ENCODE assay signal across 8 cellular contexts in the genomic region with DNA sequence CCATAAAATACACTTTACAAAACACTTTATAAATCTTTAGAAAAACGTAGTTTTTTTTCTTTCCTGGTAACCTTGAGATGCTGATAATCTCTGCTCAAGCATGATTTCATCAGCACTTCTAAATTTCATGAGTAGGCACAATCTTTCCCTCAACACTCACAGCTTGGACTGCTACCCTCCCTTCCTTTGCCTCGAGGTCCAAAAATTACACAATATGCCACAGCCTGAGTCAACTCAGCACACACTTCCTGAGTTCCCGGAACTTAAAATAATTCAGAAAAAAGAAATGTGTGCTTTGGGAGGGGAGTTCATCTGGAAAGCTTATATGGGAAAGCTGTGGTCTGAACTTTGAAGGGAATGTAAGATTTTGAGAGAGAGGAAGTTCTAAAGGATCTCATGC. TPM values are rescaled to one million over a fixed set of nuclear protein-coding genes. Genes with fewer than 3 reads are reported as not detected.
DNase-seq lines count a peak whose midpoint lies in the region; ATAC-seq and TF ChIP-seq lines count a peak whose summit lies in the region.

No MANE protein-coding gene starts in this region.

- no peaks in the 10 kb centered on the region for H3K79me1 ChIP-seq in neuronal stem cell (ENCODE audit: low read depth, low read length)

- intact Hi-C loops in HCT116 (cut with micrococcal nuclease) = no loop called here

- H3K4me2 ChIP-seq in HCT116 (ENCODE audit: low read length) = no peak overlapping the region
- H3K4me2 ChIP-seq in neuronal stem cell (ENCODE audit: insufficient read depth, low read length, poor library complexity, severe bottlenecking) = no peak overlapping the region

- POLR2A ChIA-PET in HCT116 (lab: Charles Lee) = no interaction called here

- no TSS peak for BruUV-seq in HCT116 (replicated peaks; lab: Mats Ljungman, UMichigan)

- RAD21 ChIA-PET in HCT116 (lab: Charles Lee; ENCODE audit: low non-redundant PET in 1 of 2, low total read pairs in 2 of 2, uncharacterized antibody in 2 of 2, unreplicated experiment in 2 of 2) = no interaction called here

- no peak overlapping the region for H3K4me3 Mint-ChIP-seq in stimulated activated naive B cell treated with anti-CD40 and anti-IgM and Interleukin-4, amounts not matched to agents 10 μg/mL and 1 μg/mL and 100 μg/mL, for 72 hours

- H3K27me3 Mint-ChIP-seq in stimulated activated naive B cell treated with anti-CD40 and anti-IgM and Interleukin-4, amounts not matched to agents 10 μg/mL and 1 μg/mL and 100 μg/mL, for 72 hours = no peaks in the 10 kb centered on the region

- H3K9me3 Mint-ChIP-seq in stimulated activated naive B cell treated with anti-CD40 and anti-IgM and Interleukin-4, amounts not matched to agents 10 μg/mL and 1 μg/mL and 100 μg/mL, for 72 hours = no peaks in the 10 kb centered on the region

- no peaks in the 10 kb centered on the region for H3K9me2 ChIP-seq in HCT116 (ENCODE audit: insufficient read depth)

- H3K14ac ChIP-seq in neuronal stem cell (ENCODE audit: low read length) = no peak overlapping the region

- H2AFZ ChIP-seq in HCT116 (ENCODE audit: low read depth, low read length, poor library complexity, severe bottlenecking) (no peak overlapping the region), neuronal stem cell (ENCODE audit: low read length) (no peak overlapping the region)

- no peak overlapping the region for H3K27ac ChIP-seq in HCT116 (ENCODE audit: low read depth, low read length)
- peak overlapping the region in 20 of 21 experiments; percentile 41 to 91 (median 80) for H3K27ac ChIP-seq in skin epidermis
- H3K27ac ChIP-seq in neuronal stem cell (replicated peaks; ENCODE audit: low read length) = no peak overlapping the region

- no peak overlapping the region for H2BK120ac ChIP-seq in neuronal stem cell (ENCODE audit: low read depth, low read length)

- H3K27me3 ChIP-seq in HCT116 (ENCODE audit: insufficient read depth, low read length) (no peaks in the 10 kb centered on the region), neuronal stem cell (ENCODE audit: control insufficient read depth in 3 of 3, insufficient read depth in 3 of 3, low read depth in 1 of 3, low read length in 3 of 3) (no peaks in the 10 kb centered on the region)

- TF ChIP-seq POLR2A in HCT116 (IDR thresholded peaks at IDR 0.05; ENCODE audit: borderline replicate concordance, extremely low read depth, insufficient read depth, insufficient read length) = no peak

- H3K79me2 ChIP-seq in HCT116 (ENCODE audit: insufficient read depth, low read length) = no peaks in the 10 kb centered on the region

- H3K18ac ChIP-seq in neuronal stem cell (ENCODE audit: low read length) = no peak overlapping the region

- no peak overlapping the region for H3K27ac Mint-ChIP-seq in stimulated activated naive B cell treated with anti-CD40 and anti-IgM and Interleukin-4, amounts not matched to agents 10 μg/mL and 1 μg/mL and 100 μg/mL, for 72 hours

- H4K20me1 ChIP-seq in HCT116 (ENCODE audit: insufficient read depth) = no peaks in the 10 kb centered on the region

- DNase-seq in HCT116 (ENCODE audit: low read depth, low spot score) (no peak), SKM-1 treated with dmso at 0.1 percent for 144 hours (lab: John Stamatoyannopoulos, UW; ENCODE audit: unreplicated experiment) (peak; percentile 93), globus pallidus (ENCODE audit: low spot score) (peak; percentile 31), cortex of kidney (lab: John Stamatoyannopoulos, UW) (no peak), HUDEP-2 (lab: John Stamatoyannopoulos, UW; ENCODE audit: unreplicated experiment in 76 of 76) (no peak), neuronal stem cell (ENCODE audit: low spot score) (no peak)
- DNase-seq in stimulated activated naive B cell treated with anti-CD40 and anti-IgM and Interleukin-4, amounts not matched to agents 10 μg/mL and 1 μg/mL and 100 μg/mL, for 72 hours = no peak

- H2BK12ac ChIP-seq in neuronal stem cell (ENCODE audit: low read length) = no peak overlapping the region

- H4K91ac ChIP-seq in neuronal stem cell (ENCODE audit: low read depth, low read length, poor library complexity) = no peak overlapping the region

- H3K4me1 ChIP-seq in HCT116 (ENCODE audit: control insufficient read depth in 1 of 2, insufficient read depth in 2 of 2, low read length in 2 of 2) (no peaks in the 10 kb centered on the region), neuronal stem cell (ENCODE audit: control insufficient read depth in 2 of 2, insufficient read depth in 1 of 2, low read depth in 1 of 2, low read length in 2 of 2) (no peaks in the 10 kb centered on the region)

- no peak for TF ChIP-seq RAD21 in HCT116 (IDR thresholded peaks at IDR 0.05; ENCODE audit: low read depth)

- H3K23ac ChIP-seq in neuronal stem cell (ENCODE audit: low read depth, low read length, poor library complexity) = no peak overlapping the region

- no peak overlapping the region for H3K4me3 ChIP-seq in HCT116 (replicated peaks in 1 of 2; ENCODE audit: low read depth in 1 of 2, low read length in 2 of 2)
- no peak overlapping the region for H3K4me3 ChIP-seq in skin epidermis
- no peak overlapping the region for H3K4me3 ChIP-seq in neuronal stem cell (ENCODE audit: low read length in 2 of 2)

- no peak overlapping the region for H2AK5ac ChIP-seq in neuronal stem cell (ENCODE audit: low read depth, low read length)

- no peak overlapping the region for H4K8ac ChIP-seq in neuronal stem cell (ENCODE audit: low read depth, low read length)

- H3K4me1 Mint-ChIP-seq in stimulated activated naive B cell treated with anti-CD40 and anti-IgM and Interleukin-4, amounts not matched to agents 10 μg/mL and 1 μg/mL and 100 μg/mL, for 72 hours = no peaks in the 10 kb centered on the region

- no peak overlapping the region for H2BK5ac ChIP-seq in neuronal stem cell (ENCODE audit: low read length)

- no peak for ATAC-seq in HCT116
- no peak for ATAC-seq in stimulated activated naive B cell treated with anti-CD40 and anti-IgM and Interleukin-4, amounts not matched to agents 10 μg/mL and 1 μg/mL and 100 μg/mL, for 72 hours (replicated peaks)

- no peak overlapping the region for H3K4ac ChIP-seq in neuronal stem cell (ENCODE audit: low read length)

- no peak overlapping the region for H3K9ac ChIP-seq in HCT116 (ENCODE audit: low read length)
- no peak overlapping the region for H3K9ac ChIP-seq in neuronal stem cell (ENCODE audit: low read depth, low read length, poor library complexity)

- no peaks in the 10 kb centered on the region for H3K9me3 ChIP-seq in HCT116 (ENCODE audit: control insufficient read depth in 1 of 2, insufficient read depth in 1 of 2, low read depth in 1 of 2, low read length in 2 of 2)
- no peaks in the 10 kb centered on the region for H3K9me3 ChIP-seq in neuronal stem cell (replicated peaks in 1 of 2; ENCODE audit: control insufficient read depth in 2 of 2, insufficient read depth in 1 of 2, low read depth in 1 of 2, low read length in 2 of 2)

- no CpG with 5 or more reads among the region's 3 CpGs for WGBS in neuronal stem cell (ENCODE audit: extremely low coverage in 2 of 2, insufficient read length in 2 of 2, insufficient replicate concordance in 1 of 2), 2 donors

- CTCF ChIA-PET in HCT116 (lab: Charles Lee) = no interaction called here

- H3K36me3 ChIP-seq in HCT116 (ENCODE audit: control insufficient read depth in 1 of 2, insufficient read depth in 2 of 2, low read length in 2 of 2) (no peaks in the 10 kb centered on the region), neuronal stem cell (replicated peaks in 1 of 2; ENCODE audit: control insufficient read depth in 2 of 2, insufficient read depth in 2 of 2, low read length in 2 of 2) (no peaks in the 10 kb centered on the region)

- TF ChIP-seq CTCF in HCT116 (IDR thresholded peaks at IDR 0.05 in 2 of 3, conservative IDR thresholded peaks at IDR 0.05 in 1 of 3; ENCODE audit: borderline replicate concordance in 1 of 3, insufficient read depth in 1 of 3, low read depth in 2 of 3, low read length in 2 of 3) = no peak

- no peak overlapping the region for H2BK15ac ChIP-seq in neuronal stem cell (ENCODE audit: low read length)

- H3K36me3 Mint-ChIP-seq in stimulated activated naive B cell treated with anti-CD40 and anti-IgM and Interleukin-4, amounts not matched to agents 10 μg/mL and 1 μg/mL and 100 μg/mL, for 72 hours = no peaks in the 10 kb centered on the region

TF ChIP-seq in HCT116, 20 proteins besides CTCF, POLR2A, EP300 and RAD21:
- TF ChIP-seq CEBPB (IDR thresholded peaks at IDR 0.05; ENCODE audit: low read depth) = peak; percentile 40; the same call in 1 of the 2 replicates
- TF ChIP-seq ELF1 (IDR thresholded peaks at IDR 0.05; ENCODE audit: borderline replicate concordance, low read depth) = no peak

RNA-seq across cellular contexts. Expression of a gene that starts 5.9 kb away (rescaled TPM):
- not detected for total RNA-seq in HCT116 (2021; ENCODE audit: unreplicated experiment)
- not detected in 2 replicates for polyA plus RNA-seq in HCT116 (2012)
- not detected for polyA plus RNA-seq in neuronal stem cell (2013, experiment 1 of 2)
- polyA plus RNA-seq in neuronal stem cell (2013, experiment 2 of 2) = not detected

RNA-seq across cellular contexts. Expression of a gene that starts 33.7 kb away (rescaled TPM):
- 33.7 TPM for total RNA-seq in HCT116 (2021; ENCODE audit: unreplicated experiment)
- 5.1 and 8.0 TPM in 2 replicates for polyA plus RNA-seq in HCT116 (2012)
- 37.1 TPM for polyA plus RNA-seq in neuronal stem cell (2013, experiment 1 of 2)
- 37.9 TPM for polyA plus RNA-seq in neuronal stem cell (2013, experiment 2 of 2)

RNA-seq across cellular contexts. Expression of a gene that starts 38.9 kb away (rescaled TPM):
- total RNA-seq in HCT116 (2021; ENCODE audit: unreplicated experiment) = 0.12 TPM
- not detected in 2 replicates for polyA plus RNA-seq in HCT116 (2012)
- not detected for polyA plus RNA-seq in neuronal stem cell (2013, experiment 1 of 2)
- polyA plus RNA-seq in neuronal stem cell (2013, experiment 2 of 2) = not detected

Comparison
In these comparisons a context has a peak if more than half of its experiments do, and no peak if none do; other contexts are left out.
1. DNase-seq: peak in SKM-1 treated with dmso at 0.1 percent for 144 hours (single experiment) and globus pallidus (single experiment); none in HCT116 (single experiment), cortex of kidney (single experiment), HUDEP-2 (0 of 76), stimulated activated naive B cell treated with anti-CD40 and anti-IgM and Interleukin-4, amounts not matched to agents 10 μg/mL and 1 μg/mL and 100 μg/mL, for 72 hours (single experiment) and neuronal stem cell (single experiment).
2. H3K27ac ChIP-seq: peak in skin epidermis (20 of 21); none in HCT116 (single experiment) and neuronal stem cell (single experiment).